Comparison of ENCODE assay signal across 13 cellular contexts in the genomic region with DNA sequence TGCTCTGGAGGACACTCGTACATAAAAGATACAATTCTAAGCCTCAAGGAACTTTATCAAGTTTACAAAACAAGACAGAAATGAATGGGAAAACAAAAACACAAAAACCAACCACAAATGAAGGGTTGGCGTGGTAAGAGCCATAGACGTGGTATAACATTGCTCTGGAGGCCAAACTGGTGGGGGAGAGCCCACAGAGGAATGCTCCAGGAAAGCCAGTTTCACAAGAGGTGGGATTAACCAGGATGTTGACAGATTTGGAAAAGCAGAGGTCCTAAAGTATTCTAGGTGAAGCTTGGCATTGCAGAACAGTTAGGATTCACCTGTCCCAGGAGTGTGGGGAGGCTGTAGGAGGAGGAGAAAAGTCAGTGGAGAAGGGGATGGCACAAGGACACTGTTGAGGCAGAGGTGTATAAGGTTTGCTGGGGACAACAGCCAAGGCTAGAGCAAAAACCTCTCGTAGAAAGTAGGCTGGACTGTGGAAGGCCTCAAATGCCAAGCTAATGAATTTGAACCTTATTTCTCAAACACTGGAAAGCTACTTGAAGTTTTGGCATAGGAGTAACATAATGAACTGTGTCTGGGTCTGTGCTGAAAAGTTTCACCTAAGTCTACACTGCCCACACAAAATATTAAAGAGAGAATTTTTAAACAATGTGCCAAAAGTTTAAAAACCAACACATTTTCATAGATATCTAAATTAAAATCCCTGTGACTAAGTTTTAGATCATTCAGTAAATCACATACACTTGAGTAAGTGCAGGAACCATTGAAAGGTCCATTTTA.
A peak's percentile ranks its signal among the peaks of the same experiment; 100 is the strongest.
DNase-seq lines count a peak whose midpoint lies in the region; ATAC-seq, FAIRE-seq and TF ChIP-seq lines count a peak whose summit lies in the region.
"Had no signal": no experiment of that assay in that cellular context is flagged by ENCODE, and none has a peak within 500 bp of the region (broad histone marks: within the 10 kb centered on the region; RNA-seq: fewer than 3 reads in every experiment).

No MANE protein-coding gene starts in this region.

- peaks cover 3% of the 10 kb centered on the region for H3K36me3 Mint-ChIP-seq in dendritic cell treated with granulocyte-macrophage colony-stimulating factor and Interleukin-4, amounts not matched to agents 40 ng/mL and 50 ng/mL, for 4 days (ENCODE audit: low read depth)
- H3K36me3 Mint-ChIP-seq in activated T-cell treated with anti-CD3 and anti-CD28 coated beads, Interleukin-2, amount 50 U/mL, for 72 hours (ENCODE audit: insufficient read depth in 2 of 2), result peaks cover 2 to 4% of the 10 kb centered on the region in 2 donors

- DNase-seq in A549 (ENCODE audit: low read depth in 1 of 2, low spot score in 1 of 2), result no peak
- DNase-seq in MM.1S, result no peak
- no peak for DNase-seq in psoas muscle
- no peak for DNase-seq in activated T-cell treated with anti-CD3 and anti-CD28 coated beads, Interleukin-2, amount 50 U/mL, for 72 hours
- no peak for DNase-seq in NCI-H2227 (lab: John Stamatoyannopoulos, UW; ENCODE audit: unreplicated experiment)
- DNase-seq in SK-N-SH, result no peak
- no peak for DNase-seq in DMS153 (lab: John Stamatoyannopoulos, UW)
- DNase-seq: activated effector memory CD4-positive, alpha-beta T cell treated with Interleukin-2 at 50 U/mL for 16 hours; foreskin melanocyte; NCI-H1092 treated with DMSO at 0.1 percent for 48 hours; NCI-H2227 treated with DMSO at 0.1 percent for 48 hours had no signal

- H3F3A ChIP-seq in MM.1S (ENCODE audit: insufficient read depth, low read length), result peaks cover 16% of the 10 kb centered on the region
- peaks cover 22% of the 10 kb centered on the region for H3F3A ChIP-seq in SK-N-SH (replicated peaks; ENCODE audit: insufficient read depth)

- peaks cover 95% of the 10 kb centered on the region for H3K4me1 ChIP-seq in A549
- peaks cover 32% of the 10 kb centered on the region for H3K4me1 ChIP-seq in MM.1S (ENCODE audit: low read length)
- peaks cover 49% of the 10 kb centered on the region for H3K4me1 ChIP-seq in psoas muscle
- peaks cover 7 to 38% of the 10 kb centered on the region in 2 experiments; a peak in 3 of 4 replicates for H3K4me1 ChIP-seq in SK-N-SH (ENCODE audit: control insufficient read depth in 1 of 2, insufficient read depth in 2 of 2, low read depth in 1 of 2, low read length in 1 of 2)

- H2AFZ ChIP-seq in MM.1S (ENCODE audit: low read length) (no peak overlapping the region), SK-N-SH (ENCODE audit: low read depth) (no peak overlapping the region)
- H2AFZ ChIP-seq: GM23338 had no signal

- no peak; the same call in 1 of the 2 replicates for TF ChIP-seq POLR2A in A549 (IDR thresholded peaks at IDR 0.05; ENCODE audit: low read length)

- intact Hi-C loops in dendritic cell treated with granulocyte-macrophage colony-stimulating factor and Interleukin-4, amounts not matched to agents 40 ng/mL and 50 ng/mL, for 4 days (cut with micrococcal nuclease), result no loop called here
- intact Hi-C loops in psoas muscle (cut with DNase I), result no loop called here

- H3K4me3 Mint-ChIP-seq in dendritic cell treated with granulocyte-macrophage colony-stimulating factor and Interleukin-4, amounts not matched to agents 40 ng/mL and 50 ng/mL, for 4 days, result no peak overlapping the region
- no peak overlapping the region for H3K4me3 Mint-ChIP-seq in activated T-cell treated with anti-CD3 and anti-CD28 coated beads, Interleukin-2, amount 50 U/mL, for 72 hours
- H3K4me3 Mint-ChIP-seq: GM23338 had no signal

- H3K4me1 Mint-ChIP-seq in dendritic cell treated with granulocyte-macrophage colony-stimulating factor and Interleukin-4, amounts not matched to agents 40 ng/mL and 50 ng/mL, for 4 days (ENCODE audit: low read depth), result peaks cover 68% of the 10 kb centered on the region
- H3K4me1 Mint-ChIP-seq in activated T-cell treated with anti-CD3 and anti-CD28 coated beads, Interleukin-2, amount 50 U/mL, for 72 hours (ENCODE audit: low read depth), result peaks cover 10% of the 10 kb centered on the region

- 86% methylated on average over 4 of the region's 4 CpGs for WGBS in A549 (ENCODE audit: missing lambda C conversion rate)
- 42 to 70% (median 47%) methylated on average over 4 of the region's 4 CpGs for WGBS in psoas muscle, 3 donors
- WGBS in SK-N-SH (ENCODE audit: low lambda C conversion rate), result 90% methylated on average over 4 of the region's 4 CpGs

- no peak overlapping the region for H3K4me3 ChIP-seq in A549
- no peak overlapping the region; the same call in 1 of the 2 replicates for H3K4me3 ChIP-seq in MM.1S (ENCODE audit: low read length)
- H3K4me3 ChIP-seq in psoas muscle, result no peak overlapping the region
- H3K4me3 ChIP-seq in SK-N-SH (ENCODE audit: low read depth in 2 of 2, low read length in 1 of 2), result no peak overlapping the region
- H3K4me3 ChIP-seq: GM23338 had no signal

- CTCF ChIA-PET in A549 (lab: Yijun Ruan, JAX) (interaction anchor here (0.6 to 1.4 kb wide), 3 partner anchors 24 to 134 kb away, joined by 3 to 7 read pairs (median 3); no protein-coding TSS in a partner anchor), SK-N-SH (lab: Yijun Ruan, JAX) (interaction anchor here (1.1 to 1.8 kb wide), 5 partner anchors 15 to 81 kb away, joined by 3 to 4 read pairs (median 3); no protein-coding TSS in a partner anchor)

- TF ChIP-seq CTCF in A549 (IDR thresholded peaks at IDR 0.05) (no peak), MM.1S (IDR thresholded peaks at IDR 0.05; ENCODE audit: low read length) (no peak), psoas muscle (IDR thresholded peaks at IDR 0.05) (no peak), SK-N-SH (IDR thresholded peaks at IDR 0.05) (no peak)

- no peaks in the 10 kb centered on the region for H3K36me3 ChIP-seq in MM.1S (replicated peaks; ENCODE audit: insufficient read depth, low read length)
- H3K36me3 ChIP-seq in psoas muscle (ENCODE audit: insufficient read depth in 1 of 2, low read depth in 1 of 2), result no peaks in the 10 kb centered on the region
- no peaks in the 10 kb centered on the region for H3K36me3 ChIP-seq in SK-N-SH (replicated peaks in 1 of 2; ENCODE audit: control insufficient read depth in 1 of 2, insufficient read depth in 2 of 2, low read length in 1 of 2)

- no peaks in the 10 kb centered on the region for H4K20me1 ChIP-seq in MM.1S (ENCODE audit: insufficient read depth, low read length)
- no peaks in the 10 kb centered on the region for H4K20me1 ChIP-seq in SK-N-SH (ENCODE audit: insufficient read depth)

- H3K27ac ChIP-seq in A549 (peak overlapping the region; percentile 58 to 77; a peak in 3 of 6 replicates), MM.1S (ENCODE audit: low read length) (peak overlapping the region; percentile 72), psoas muscle (peak overlapping the region; percentile 32), SK-N-SH (ENCODE audit: low read depth in 2 of 2, low read length in 1 of 2) (peak overlapping the region in 1 of 2 experiments; percentile 50; a peak in 1 of 4 replicates)

- POLR2A ChIA-PET in A549 (lab: Yijun Ruan, JAX), result interaction anchor here (0.6 kb wide), 1 partner anchor 234 kb away, joined by 3 read pairs; a partner anchor contains a TSS
- POLR2A ChIA-PET in SK-N-SH (lab: Yijun Ruan, JAX), result interaction anchor here (0.7 kb wide), 1 partner anchor 234 kb away, joined by 3 read pairs; a partner anchor contains a TSS

- H3K79me2 ChIP-seq in MM.1S (ENCODE audit: low read length) (no peaks in the 10 kb centered on the region), SK-N-SH (ENCODE audit: insufficient read depth) (no peaks in the 10 kb centered on the region)

- no peak for FAIRE-seq in A549 (lab: Jason Lieb, UNC)

- ATAC-seq in A549 (no peak), psoas muscle (peak in 3 of 4 donors; percentile 9 to 29 (median 18))
- no peak for ATAC-seq in activated T-cell treated with anti-CD3 and anti-CD28 coated beads, Interleukin-2, amount 50 U/mL, for 72 hours (replicated peaks in 1 of 2)
- ATAC-seq: GM23338 had no signal

- no peak for TF ChIP-seq EP300 in A549 (IDR thresholded peaks at IDR 0.05)
- no peak for TF ChIP-seq EP300 in SK-N-SH (IDR thresholded peaks at IDR 0.05; ENCODE audit: borderline replicate concordance in 1 of 2, low read depth in 1 of 2, low read length in 1 of 2)

- H3K9me3 Mint-ChIP-seq in dendritic cell treated with granulocyte-macrophage colony-stimulating factor and Interleukin-4, amounts not matched to agents 40 ng/mL and 50 ng/mL, for 4 days, result no peaks in the 10 kb centered on the region
- no peaks in the 10 kb centered on the region for H3K9me3 Mint-ChIP-seq in activated T-cell treated with anti-CD3 and anti-CD28 coated beads, Interleukin-2, amount 50 U/mL, for 72 hours
- H3K9me3 Mint-ChIP-seq: GM23338 had no signal

- no peaks in the 10 kb centered on the region for H3K9me2 ChIP-seq in MM.1S (replicated peaks; ENCODE audit: insufficient read depth, low read length)
- no peaks in the 10 kb centered on the region for H3K9me2 ChIP-seq in SK-N-SH

- peak overlapping the region; percentile 1; the same call in 1 of the 3 replicates for H3K4me2 ChIP-seq in A549
- peak overlapping the region; percentile 66 for H3K4me2 ChIP-seq in MM.1S (ENCODE audit: low read depth, low read length)
- no peak overlapping the region; the same call in 1 of the 2 replicates for H3K4me2 ChIP-seq in SK-N-SH
- H3K4me2 ChIP-seq: GM23338 had no signal

- H3K27me3 Mint-ChIP-seq in dendritic cell treated with granulocyte-macrophage colony-stimulating factor and Interleukin-4, amounts not matched to agents 40 ng/mL and 50 ng/mL, for 4 days, result no peaks in the 10 kb centered on the region
- no peaks in the 10 kb centered on the region for H3K27me3 Mint-ChIP-seq in activated T-cell treated with anti-CD3 and anti-CD28 coated beads, Interleukin-2, amount 50 U/mL, for 72 hours (ENCODE audit: low read depth)

- H3K27me3 ChIP-seq in MM.1S (replicated peaks; ENCODE audit: insufficient read depth, low read length) (no peaks in the 10 kb centered on the region), psoas muscle (ENCODE audit: insufficient read depth in 3 of 3, low read length in 2 of 3) (no peaks in the 10 kb centered on the region), SK-N-SH (ENCODE audit: insufficient read depth) (no peaks in the 10 kb centered on the region)

- H3K9me3 ChIP-seq in A549 (no peaks in the 10 kb centered on the region), MM.1S (replicated peaks; ENCODE audit: insufficient read depth, low read length) (no peaks in the 10 kb centered on the region), psoas muscle (no peaks in the 10 kb centered on the region), SK-N-SH (no peaks in the 10 kb centered on the region)

- H3K27ac Mint-ChIP-seq in dendritic cell treated with granulocyte-macrophage colony-stimulating factor and Interleukin-4, amounts not matched to agents 40 ng/mL and 50 ng/mL, for 4 days, result peak overlapping the region; percentile 62
- no peak overlapping the region for H3K27ac Mint-ChIP-seq in activated T-cell treated with anti-CD3 and anti-CD28 coated beads, Interleukin-2, amount 50 U/mL, for 72 hours
- H3K27ac Mint-ChIP-seq: GM23338 had no signal

- TF ChIP-seq RAD21 in A549 (conservative IDR thresholded peaks at IDR 0.05 in 1 of 2, IDR thresholded peaks at IDR 0.05 in 1 of 2), result no peak
- TF ChIP-seq RAD21 in SK-N-SH (IDR thresholded peaks at IDR 0.05; ENCODE audit: low read length), result no peak

- H3K9ac ChIP-seq in MM.1S (ENCODE audit: low read length), result peak overlapping the region; percentile 29; the same call in 1 of the 2 replicates
- no peak overlapping the region for H3K9ac ChIP-seq in SK-N-SH

TF ChIP-seq in A549, 52 proteins besides CTCF, POLR2A, EP300 and RAD21 (continues in another document):
- no peak for TF ChIP-seq KDM1A (IDR thresholded peaks at IDR 0.05; ENCODE audit: low read depth)

Comparison
In these comparisons a context has a peak if more than half of its experiments do, and no peak if none do; other contexts are left out.
1. ATAC-seq: peak in psoas muscle (3 of 4); none in A549 (0 of 2) and activated T-cell treated with anti-CD3 and anti-CD28 coated beads, Interleukin-2, amount 50 U/mL, for 72 hours (0 of 2).